ENCODE assay signal across 1 cellular context in genomic region chr2:226618875-226619605, GRCh38.
TF ChIP-seq lines count a peak whose summit lies in the region.

No MANE protein-coding gene starts in this region.

TF ChIP-seq in HepG2, 621 proteins besides CTCF, POLR2A, EP300 and RAD21 (continued from another document and continues in another):
- TF ChIP-seq, protein P1, sequence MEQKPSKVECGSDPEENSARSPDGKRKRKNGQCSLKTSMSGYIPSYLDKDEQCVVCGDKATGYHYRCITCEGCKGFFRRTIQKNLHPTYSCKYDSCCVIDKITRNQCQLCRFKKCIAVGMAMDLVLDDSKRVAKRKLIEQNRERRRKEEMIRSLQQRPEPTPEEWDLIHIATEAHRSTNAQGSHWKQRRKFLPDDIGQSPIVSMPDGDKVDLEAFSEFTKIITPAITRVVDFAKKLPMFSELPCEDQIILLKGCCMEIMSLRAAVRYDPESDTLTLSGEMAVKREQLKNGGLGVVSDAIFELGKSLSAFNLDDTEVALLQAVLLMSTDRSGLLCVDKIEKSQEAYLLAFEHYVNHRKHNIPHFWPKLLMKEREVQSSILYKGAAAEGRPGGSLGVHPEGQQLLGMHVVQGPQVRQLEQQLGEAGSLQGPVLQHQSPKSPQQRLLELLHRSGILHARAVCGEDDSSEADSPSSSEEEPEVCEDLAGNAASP (CRISPR knock-in tag; IDR thresholded peaks at IDR 0.05; ENCODE audit: borderline replicate concordance) = peak; percentile 94
- TF ChIP-seq IKZF1 (IDR thresholded peaks at IDR 0.05) = no peak
- no peak for TF ChIP-seq ZNF407 (CRISPR knock-in tag; IDR thresholded peaks at IDR 0.05; ENCODE audit: not compliant biosample characterization)
- no peak for TF ChIP-seq ZNF720 (CRISPR knock-in tag; IDR thresholded peaks at IDR 0.05)
- peak; percentile 82 for TF ChIP-seq ZNF331 (CRISPR knock-in tag; IDR thresholded peaks at IDR 0.05)
- TF ChIP-seq ZNF275 (CRISPR knock-in tag; IDR thresholded peaks at IDR 0.05; ENCODE audit: borderline replicate concordance) = no peak
- peak; percentile 81 for TF ChIP-seq SAP130 (CRISPR knock-in tag; IDR thresholded peaks at IDR 0.05; ENCODE audit: low read depth)
- peak; percentile 97 for TF ChIP-seq PAXIP1 (CRISPR knock-in tag; conservative IDR thresholded peaks at IDR 0.05)
- TF ChIP-seq NR2F1 (CRISPR knock-in tag; IDR thresholded peaks at IDR 0.05) = peak; percentile 67 to 84
- TF ChIP-seq PCBP1 (IDR thresholded peaks at IDR 0.05; ENCODE audit: borderline replicate concordance, low read depth, low read length) = no peak
- no peak for TF ChIP-seq U2AF1 (optimal IDR thresholded peaks at IDR 0.05; ENCODE audit: low read depth, low read length)
- TF ChIP-seq PCBP2 (optimal IDR thresholded peaks at IDR 0.05; ENCODE audit: low read depth, low read length, poor library complexity, severe bottlenecking) = no peak
- TF ChIP-seq, protein P2, sequence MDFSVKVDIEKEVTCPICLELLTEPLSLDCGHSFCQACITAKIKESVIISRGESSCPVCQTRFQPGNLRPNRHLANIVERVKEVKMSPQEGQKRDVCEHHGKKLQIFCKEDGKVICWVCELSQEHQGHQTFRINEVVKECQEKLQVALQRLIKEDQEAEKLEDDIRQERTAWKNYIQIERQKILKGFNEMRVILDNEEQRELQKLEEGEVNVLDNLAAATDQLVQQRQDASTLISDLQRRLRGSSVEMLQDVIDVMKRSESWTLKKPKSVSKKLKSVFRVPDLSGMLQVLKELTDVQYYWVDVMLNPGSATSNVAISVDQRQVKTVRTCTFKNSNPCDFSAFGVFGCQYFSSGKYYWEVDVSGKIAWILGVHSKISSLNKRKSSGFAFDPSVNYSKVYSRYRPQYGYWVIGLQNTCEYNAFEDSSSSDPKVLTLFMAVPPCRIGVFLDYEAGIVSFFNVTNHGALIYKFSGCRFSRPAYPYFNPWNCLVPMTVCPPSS (IDR thresholded peaks at IDR 0.05) = no peak
- TF ChIP-seq ARHGAP35 (CRISPR knock-in tag; IDR thresholded peaks at IDR 0.05; ENCODE audit: borderline replicate concordance) = no peak
- TF ChIP-seq, protein P3, sequence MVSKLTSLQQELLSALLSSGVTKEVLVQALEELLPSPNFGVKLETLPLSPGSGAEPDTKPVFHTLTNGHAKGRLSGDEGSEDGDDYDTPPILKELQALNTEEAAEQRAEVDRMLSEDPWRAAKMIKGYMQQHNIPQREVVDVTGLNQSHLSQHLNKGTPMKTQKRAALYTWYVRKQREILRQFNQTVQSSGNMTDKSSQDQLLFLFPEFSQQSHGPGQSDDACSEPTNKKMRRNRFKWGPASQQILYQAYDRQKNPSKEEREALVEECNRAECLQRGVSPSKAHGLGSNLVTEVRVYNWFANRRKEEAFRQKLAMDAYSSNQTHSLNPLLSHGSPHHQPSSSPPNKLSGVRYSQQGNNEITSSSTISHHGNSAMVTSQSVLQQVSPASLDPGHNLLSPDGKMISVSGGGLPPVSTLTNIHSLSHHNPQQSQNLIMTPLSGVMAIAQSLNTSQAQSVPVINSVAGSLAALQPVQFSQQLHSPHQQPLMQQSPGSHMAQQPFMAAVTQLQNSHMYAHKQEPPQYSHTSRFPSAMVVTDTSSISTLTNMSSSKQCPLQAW (CRISPR knock-in tag; IDR thresholded peaks at IDR 0.05) = no peak
- no peak for TF ChIP-seq ZNF546 (CRISPR knock-in tag; conservative IDR thresholded peaks at IDR 0.05)
- TF ChIP-seq ZFP36L2 (CRISPR knock-in tag; IDR thresholded peaks at IDR 0.05) = peak; percentile 63; the same call in 1 of the 2 replicates
- TF ChIP-seq SRY (CRISPR knock-in tag; IDR thresholded peaks at IDR 0.05) = no peak
- TF ChIP-seq PITX1 (CRISPR knock-in tag; IDR thresholded peaks at IDR 0.05) = peak; percentile 74
- TF ChIP-seq SKI (IDR thresholded peaks at IDR 0.05; ENCODE audit: partially characterized antibody) = peak; percentile 83
- TF ChIP-seq, protein P4, sequence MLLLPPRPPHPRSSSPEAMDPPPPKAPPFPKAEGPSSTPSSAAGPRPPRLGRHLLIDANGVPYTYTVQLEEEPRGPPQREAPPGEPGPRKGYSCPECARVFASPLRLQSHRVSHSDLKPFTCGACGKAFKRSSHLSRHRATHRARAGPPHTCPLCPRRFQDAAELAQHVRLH (CRISPR knock-in tag; IDR thresholded peaks at IDR 0.05; ENCODE audit: borderline replicate concordance, low read depth) = no peak
- peak; percentile 72 for TF ChIP-seq KMT2B (CRISPR knock-in tag; IDR thresholded peaks at IDR 0.05)
- 0 out of 2 replicates have a peak, but pooled peaks have one; percentile 62 for TF ChIP-seq KLF12 (CRISPR knock-in tag; IDR thresholded peaks at IDR 0.05; ENCODE audit: borderline replicate concordance)
- no peak for TF ChIP-seq AGO1 (IDR thresholded peaks at IDR 0.05; ENCODE audit: low read depth, low read length, poor library complexity, severe bottlenecking)
- TF ChIP-seq, protein P5, sequence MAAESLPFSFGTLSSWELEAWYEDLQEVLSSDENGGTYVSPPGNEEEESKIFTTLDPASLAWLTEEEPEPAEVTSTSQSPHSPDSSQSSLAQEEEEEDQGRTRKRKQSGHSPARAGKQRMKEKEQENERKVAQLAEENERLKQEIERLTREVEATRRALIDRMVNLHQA (CRISPR knock-in tag; IDR thresholded peaks at IDR 0.05) = no peak
- peak; percentile 98 for TF ChIP-seq FOXP1 (IDR thresholded peaks at IDR 0.05)
- TF ChIP-seq FOXP1 (CRISPR knock-in tag; IDR thresholded peaks at IDR 0.05) = peak; percentile 91
- TF ChIP-seq BRD4 (CRISPR knock-in tag; IDR thresholded peaks at IDR 0.05) = no peak
- TF ChIP-seq NBN (conservative IDR thresholded peaks at IDR 0.05) = no peak
- no peak for TF ChIP-seq MATR3 (CRISPR knock-in tag; IDR thresholded peaks at IDR 0.05)
- TF ChIP-seq ZNF75D (CRISPR knock-in tag; IDR thresholded peaks at IDR 0.05; ENCODE audit: borderline replicate concordance) = no peak
- TF ChIP-seq, protein P6, sequence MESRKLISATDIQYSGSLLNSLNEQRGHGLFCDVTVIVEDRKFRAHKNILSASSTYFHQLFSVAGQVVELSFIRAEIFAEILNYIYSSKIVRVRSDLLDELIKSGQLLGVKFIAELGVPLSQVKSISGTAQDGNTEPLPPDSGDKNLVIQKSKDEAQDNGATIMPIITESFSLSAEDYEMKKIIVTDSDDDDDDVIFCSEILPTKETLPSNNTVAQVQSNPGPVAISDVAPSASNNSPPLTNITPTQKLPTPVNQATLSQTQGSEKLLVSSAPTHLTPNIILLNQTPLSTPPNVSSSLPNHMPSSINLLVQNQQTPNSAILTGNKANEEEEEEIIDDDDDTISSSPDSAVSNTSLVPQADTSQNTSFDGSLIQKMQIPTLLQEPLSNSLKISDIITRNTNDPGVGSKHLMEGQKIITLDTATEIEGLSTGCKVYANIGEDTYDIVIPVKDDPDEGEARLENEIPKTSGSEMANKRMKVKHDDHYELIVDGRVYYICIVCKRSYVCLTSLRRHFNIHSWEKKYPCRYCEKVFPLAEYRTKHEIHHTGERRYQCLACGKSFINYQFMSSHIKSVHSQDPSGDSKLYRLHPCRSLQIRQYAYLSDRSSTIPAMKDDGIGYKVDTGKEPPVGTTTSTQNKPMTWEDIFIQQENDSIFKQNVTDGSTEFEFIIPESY (CRISPR knock-in tag; IDR thresholded peaks at IDR 0.05) = no peak
- no peak for TF ChIP-seq ZNF678 (CRISPR knock-in tag; IDR thresholded peaks at IDR 0.05)
- no peak for TF ChIP-seq SIN3A (IDR thresholded peaks at IDR 0.05; ENCODE audit: borderline replicate concordance, low read depth, low read length)
- TF ChIP-seq ZNF44 (CRISPR knock-in tag; IDR thresholded peaks at IDR 0.05) = no peak
- TF ChIP-seq SOX5 (CRISPR knock-in tag; IDR thresholded peaks at IDR 0.05; ENCODE audit: borderline replicate concordance) = peak; percentile 96
- no peak for TF ChIP-seq ZNF530 (CRISPR knock-in tag; IDR thresholded peaks at IDR 0.05; ENCODE audit: low read depth)
- TF ChIP-seq SNAPC5 (CRISPR knock-in tag; IDR thresholded peaks at IDR 0.05; ENCODE audit: borderline replicate concordance) = no peak; the same call in 1 of the 2 replicates
- peak in 1 of 2 experiments; percentile 27; a peak in 2 of 4 replicates for TF ChIP-seq HMGXB4 (CRISPR knock-in tag; IDR thresholded peaks at IDR 0.05; ENCODE audit: borderline replicate concordance in 1 of 2, low read depth in 1 of 2)
